ENCODE assay signal across 5 cellular contexts in the genomic region with DNA sequence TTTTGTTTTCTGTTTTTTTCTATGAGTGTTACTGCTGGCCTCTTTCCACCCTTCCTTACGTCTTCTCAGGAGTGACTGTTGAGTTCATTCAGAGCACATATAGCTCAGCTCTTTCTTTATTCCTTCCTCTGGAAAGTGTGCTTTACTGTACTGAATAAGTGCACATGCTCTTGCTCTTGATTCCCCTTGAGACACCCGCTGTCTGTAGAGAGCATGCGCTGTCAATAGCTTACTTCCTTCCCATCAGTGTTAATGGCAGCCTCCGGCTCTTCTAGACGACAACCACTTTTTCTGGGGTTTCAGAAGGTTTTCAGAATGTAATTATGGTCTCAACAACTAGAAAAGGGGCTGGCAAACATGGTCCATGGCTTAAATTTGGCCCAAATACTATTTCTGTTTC.
"Had no signal": no experiment of that assay in that cellular context is flagged by ENCODE, and none has a peak within 500 bp of the region (broad histone marks: within the 10 kb centered on the region; RNA-seq: fewer than 3 reads in every experiment).

No MANE protein-coding gene starts in this region.

- H3K4me3 ChIP-seq: GM23338, K562 had no signal

- DNase-seq: H9, HCEC 1CT, IMR-90 had no signal

- H2AFZ ChIP-seq: GM23338 had no signal

- H3K4me2 ChIP-seq: GM23338 had no signal

- ATAC-seq: GM23338, K562 had no signal
